8 cellular contexts compared by ENCODE assay signal in genomic region chr1:201530741-201531521, GRCh38. TPM values are rescaled to one million over a fixed set of nuclear protein-coding genes. Genes with fewer than 3 reads are reported as not detected.
A peak's percentile ranks its signal among the peaks of the same experiment; 100 is the strongest.
DNase-seq lines count a peak whose midpoint lies in the region; ATAC-seq and TF ChIP-seq lines count a peak whose summit lies in the region.

No MANE protein-coding gene starts in this region.

- H3K36me3 ChIP-seq in WERI-Rb-1 (no peaks in the 10 kb centered on the region), fibroblast of lung (ENCODE audit: control insufficient read depth, insufficient read depth, low read length) (no peaks in the 10 kb centered on the region), upper lobe of right lung (no peaks in the 10 kb centered on the region)

- peak; percentile 93 for ATAC-seq in upper lobe of right lung

- no peaks in the 10 kb centered on the region for H4K20me1 ChIP-seq in fibroblast of lung (ENCODE audit: control insufficient read depth, extremely low read depth, insufficient read depth, low read length)

- DNase-seq in NCI-H2171 (lab: John Stamatoyannopoulos, UW) (peak; percentile 63), WERI-Rb-1 (peak; percentile 96), fibroblast of lung (ENCODE audit: low read depth in 2 of 2) (peak; percentile 82 to 87), nephron progenitor cell (peak; percentile 86), upper lobe of right lung (peak; percentile 77)
- DNase-seq in stimulated activated naive CD4-positive, alpha-beta T cell (lab: John Stamatoyannopoulos, UW): no peak

- H3K4me1 ChIP-seq in fibroblast of lung (ENCODE audit: control insufficient read depth, extremely low read depth, insufficient read depth, low read length) (peaks cover 27% of the 10 kb centered on the region), upper lobe of right lung (peaks cover 22% of the 10 kb centered on the region)

- TF ChIP-seq CTCF in 22Rv1 (IDR thresholded peaks at IDR 0.05): peak; percentile 97
- peak; percentile 80 for TF ChIP-seq CTCF in GM12874 (IDR thresholded peaks at IDR 0.05; ENCODE audit: insufficient read depth, low read depth, low read length)
- peak; percentile 99 for TF ChIP-seq CTCF in WERI-Rb-1 (IDR thresholded peaks at IDR 0.05; ENCODE audit: low read depth, low read length)
- peak; percentile 80 to 95 for TF ChIP-seq CTCF in fibroblast of lung (conservative IDR thresholded peaks at IDR 0.05 in 1 of 2, IDR thresholded peaks at IDR 0.05 in 1 of 2; ENCODE audit: low read depth in 1 of 2, low read length in 2 of 2)
- peak; percentile 84 for TF ChIP-seq CTCF in nephron progenitor cell (IDR thresholded peaks at IDR 0.05)
- TF ChIP-seq CTCF in upper lobe of right lung (IDR thresholded peaks at IDR 0.05): peak; percentile 80

- H3K9me3 Mint-ChIP-seq in nephron progenitor cell: no peaks in the 10 kb centered on the region

- H3K36me3 Mint-ChIP-seq in nephron progenitor cell (ENCODE audit: low read depth): no peaks in the 10 kb centered on the region

- H3K4me3 Mint-ChIP-seq in nephron progenitor cell: no peak overlapping the region

- H3K27ac ChIP-seq in 22Rv1: no peak overlapping the region
- peak overlapping the region; percentile 56 for H3K27ac ChIP-seq in WERI-Rb-1
- peak overlapping the region; percentile 15 for H3K27ac ChIP-seq in fibroblast of lung (ENCODE audit: insufficient read depth, low read length)
- no peak overlapping the region for H3K27ac ChIP-seq in upper lobe of right lung

- H3K27ac Mint-ChIP-seq in nephron progenitor cell: no peak overlapping the region

- H3K4me1 Mint-ChIP-seq in nephron progenitor cell: peaks cover 33% of the 10 kb centered on the region

- no peaks in the 10 kb centered on the region for H3K79me2 ChIP-seq in fibroblast of lung (ENCODE audit: control insufficient read depth, insufficient read depth, low read length)

- H3K27me3 ChIP-seq in WERI-Rb-1 (ENCODE audit: insufficient read depth, low read depth, severe bottlenecking): no peaks in the 10 kb centered on the region
- no peaks in the 10 kb centered on the region for H3K27me3 ChIP-seq in fibroblast of lung (ENCODE audit: control insufficient read depth, insufficient read depth, low read length)
- H3K27me3 ChIP-seq in upper lobe of right lung: no peaks in the 10 kb centered on the region

- no peak overlapping the region for H3K4me2 ChIP-seq in fibroblast of lung (ENCODE audit: extremely low read depth, insufficient read depth, low read length)

- H3K27me3 Mint-ChIP-seq in nephron progenitor cell (ENCODE audit: low read depth, poor library complexity): peaks cover 39% of the 10 kb centered on the region

- no peak overlapping the region for H2AFZ ChIP-seq in fibroblast of lung (ENCODE audit: low read length)

- H3K9me3 ChIP-seq in WERI-Rb-1 (ENCODE audit: severe bottlenecking): no peaks in the 10 kb centered on the region
- no peaks in the 10 kb centered on the region for H3K9me3 ChIP-seq in fibroblast of lung (ENCODE audit: control insufficient read depth, insufficient read depth, low read depth, low read length)
- H3K9me3 ChIP-seq in upper lobe of right lung: no peaks in the 10 kb centered on the region

- intact Hi-C loops in upper lobe of right lung (cut with DNase I): no loop called here

- peak overlapping the region; percentile 25 for H3K4me3 ChIP-seq in WERI-Rb-1 (ENCODE audit: low read depth, low read length)
- H3K4me3 ChIP-seq in fibroblast of lung (replicated peaks in 1 of 4; ENCODE audit: control extremely low read depth in 1 of 4, insufficient read depth in 1 of 4, low read depth in 3 of 4, low read length in 4 of 4): no peak overlapping the region
- H3K4me3 ChIP-seq in upper lobe of right lung: no peak overlapping the region

- peak overlapping the region; percentile 45 for H3K9ac ChIP-seq in fibroblast of lung (ENCODE audit: insufficient read depth, low read length)

RNA-seq across cellular contexts. Expression of gene NAV1, which starts 8.0 kb away (rescaled TPM):
- total RNA-seq in fibroblast of lung (7.2 and 19.8 TPM in 2 replicates), upper lobe of right lung (34.1 TPM)
- polyA plus RNA-seq in fibroblast of lung: 64.0 and 66.5 TPM in 2 replicates
- polyA plus RNA-seq in fibroblast of lung (2012): 65.3 and 96.6 TPM in 2 replicates
- polyA minus RNA-seq in fibroblast of lung (ENCODE audit: low replicate concordance): 355 and 377 TPM in 2 replicates

RNA-seq across cellular contexts. Expression of gene CSRP1, which starts 24.0 kb away (rescaled TPM):
- total RNA-seq in fibroblast of lung: 158 and 195 TPM in 2 replicates
- polyA plus RNA-seq in fibroblast of lung: 438 and 1,081 TPM in 2 replicates
- 450 and 1,109 TPM in 2 replicates for polyA plus RNA-seq in fibroblast of lung (2012)
- 886 and 2,174 TPM in 2 replicates for polyA minus RNA-seq in fibroblast of lung (ENCODE audit: low replicate concordance)
- total RNA-seq in upper lobe of right lung: 280 TPM

Comparison
In these comparisons a context has a peak if more than half of its experiments do, and no peak if none do; other contexts are left out.
1. H3K27ac ChIP-seq: peak in WERI-Rb-1 (single experiment) and fibroblast of lung (single experiment); none in 22Rv1 (single experiment) and upper lobe of right lung (single experiment).
2. DNase-seq: peak in NCI-H2171 (single experiment), WERI-Rb-1 (single experiment), fibroblast of lung (2 of 2), nephron progenitor cell (single experiment) and upper lobe of right lung (single experiment); none in stimulated activated naive CD4-positive, alpha-beta T cell (0 of 6).
3. Peak in every context shown above with its lines, with median percentiles within 50 percentile points of each other: CTCF ChIP-seq.